In the genomic region with DNA sequence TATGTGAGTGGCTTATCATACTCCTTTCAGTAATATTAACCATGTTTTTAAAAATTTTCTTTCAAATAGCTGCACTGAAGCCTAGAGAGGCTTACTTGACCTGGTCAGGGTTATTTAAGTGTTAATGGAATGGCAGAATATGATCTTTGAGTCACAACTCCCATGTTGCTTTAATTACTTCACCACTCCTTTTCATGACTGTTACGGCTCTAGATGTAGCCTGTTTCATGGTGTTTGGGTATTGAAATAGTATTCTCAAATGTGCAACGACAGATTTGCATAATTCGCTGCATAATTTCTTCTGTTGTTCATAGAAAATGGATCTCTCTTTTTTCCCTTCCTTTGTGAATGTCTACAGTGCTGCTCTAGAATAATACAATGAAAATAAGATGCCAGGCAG, we compare ENCODE assay signal across 17 cellular contexts.
"Had no signal": no experiment of that assay in that cellular context is flagged by ENCODE, and none has a peak within 500 bp of the region (broad histone marks: within the 10 kb centered on the region; RNA-seq: fewer than 3 reads in every experiment).

No MANE protein-coding gene starts in this region.

- H3K9me3 ChIP-seq: right atrium auricular region, sigmoid colon, suprapubic skin, thyroid gland, uterus had no signal

- H3K4me3 ChIP-seq: coronary artery, right atrium auricular region, sigmoid colon, suprapubic skin, thyroid gland, uterus had no signal

- H3K27ac ChIP-seq: coronary artery, right atrium auricular region, sigmoid colon, suprapubic skin, thyroid gland, uterus had no signal

- DNase-seq: effector CD4-positive, alpha-beta T cell; endodermal cell; foreskin melanocyte; head of caudate nucleus; hippocampal formation; mesendoderm; naive B cell; posterior cingulate gyrus; sigmoid colon; stimulated activated CD4-positive, alpha-beta T cell treated with anti-CD3 and anti-CD28 coated beads, Interleukin-2, amount 100 ng/mL, for 24 hours; stimulated activated CD4-positive, alpha-beta T cell treated with anti-CD3 and anti-CD28 coated beads, Interleukin-4, amount 100 ng/mL, for 4 hours; stimulated activated naive CD4-positive, alpha-beta T cell; thyroid gland; uterus had no signal

- H3K27me3 ChIP-seq: right atrium auricular region, sigmoid colon, suprapubic skin, thyroid gland, uterus had no signal

- H3K36me3 ChIP-seq: right atrium auricular region, sigmoid colon, suprapubic skin, thyroid gland, uterus had no signal

- H3K4me1 ChIP-seq: right atrium auricular region, thyroid gland, uterus had no signal
